In the genomic region with DNA sequence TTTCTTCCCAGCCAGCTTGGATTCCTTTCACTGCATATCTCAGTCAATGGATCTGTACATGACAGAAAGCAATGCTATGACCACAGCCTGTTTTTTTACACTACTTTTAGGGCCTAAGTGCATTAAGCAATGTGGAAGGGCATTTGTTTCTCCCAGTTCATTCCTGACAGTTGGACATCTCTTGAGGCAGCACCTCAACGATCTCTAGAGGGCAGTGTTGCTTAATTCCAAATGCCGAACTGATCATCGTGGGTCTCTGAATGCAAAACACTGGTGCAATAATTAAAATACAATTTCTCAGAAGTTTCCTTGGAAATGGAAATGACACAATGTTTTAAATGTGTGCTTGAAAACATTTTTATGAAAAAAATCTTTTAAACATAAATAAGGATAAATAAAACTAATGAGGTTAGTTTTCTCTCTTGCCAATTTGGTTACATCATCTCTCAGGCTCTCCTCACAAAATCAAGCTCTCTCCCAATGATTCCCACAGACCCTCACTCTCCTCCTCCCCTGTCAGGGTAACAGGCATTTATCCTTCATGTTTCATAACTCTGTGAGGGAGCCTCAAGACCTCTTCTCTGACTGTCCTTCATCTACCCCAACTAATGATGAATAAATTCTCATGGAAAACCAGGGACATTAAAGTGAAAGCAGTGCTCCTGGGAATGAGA, we compare ENCODE assay signal across 9 cellular contexts.
DNase-seq lines count a peak whose midpoint lies in the region; ATAC-seq, FAIRE-seq and TF ChIP-seq lines count a peak whose summit lies in the region.
"Had no signal": no experiment of that assay in that cellular context is flagged by ENCODE, and none has a peak within 500 bp of the region (broad histone marks: within the 10 kb centered on the region; RNA-seq: fewer than 3 reads in every experiment).

No MANE protein-coding gene starts in this region.

- no peaks in the 10 kb centered on the region for H4K20me1 ChIP-seq in DND-41 (ENCODE audit: insufficient read depth, low read length)

- ATAC-seq in DND-41 (ENCODE audit: insufficient read depth, low read depth) (peak; percentile 88), GM19452 (IDR thresholded peaks at IDR 0.05; ENCODE audit: unreplicated experiment) (peak; percentile 80), HG03135 (IDR thresholded peaks at IDR 0.05; ENCODE audit: unreplicated experiment) (no peak)

- DNase-seq in DND-41 (peak; percentile 53), HTR-8/SVneo (ENCODE audit: insufficient read length, low spot score) (peak; percentile 28), OCI-M1 (lab: John Stamatoyannopoulos, UW) (peak; percentile 86), iPS DF 6.9 (ENCODE audit: low read depth, low spot score) (peak; percentile 41), small intestine (peak; percentile 59)

- H3K36me3 ChIP-seq in DND-41 (ENCODE audit: insufficient read depth, low read length) (no peaks in the 10 kb centered on the region), iPS DF 6.9 (ENCODE audit: control insufficient read depth, insufficient read depth, low read length) (no peaks in the 10 kb centered on the region), small intestine (ENCODE audit: control insufficient read depth in 2 of 2, insufficient read depth in 2 of 2, low read length in 2 of 2) (no peaks in the 10 kb centered on the region)

- H3K9me3 ChIP-seq in DND-41 (ENCODE audit: insufficient read depth, low read length, severe bottlenecking) (no peaks in the 10 kb centered on the region), iPS DF 6.9 (ENCODE audit: control insufficient read depth, insufficient read depth, low read length) (no peaks in the 10 kb centered on the region), small intestine (ENCODE audit: control insufficient read depth, low read depth) (no peaks in the 10 kb centered on the region)

- TF ChIP-seq CTCF in DND-41 (IDR thresholded peaks at IDR 0.05; ENCODE audit: borderline replicate concordance, extremely low read depth, low read length, poor library complexity, severe bottlenecking) (peak; percentile 91), brain (conservative IDR thresholded peaks at IDR 0.05) (peak; percentile 76 to 85)

- WGBS in iPS DF 6.9 (ENCODE audit: insufficient coverage, insufficient read length): no CpG with 5 or more reads among the region's 3 CpGs
- WGBS in small intestine, 3 donors: 0 to 1% (median 1%) methylated on average over 3 of the region's 3 CpGs

- no peak overlapping the region for H3K9ac ChIP-seq in DND-41 (ENCODE audit: low read depth, low read length)

- H3K4me1 ChIP-seq in DND-41 (ENCODE audit: insufficient read depth, low read length) (no peaks in the 10 kb centered on the region), iPS DF 6.9 (ENCODE audit: control insufficient read depth, insufficient read depth, low read length) (no peaks in the 10 kb centered on the region), small intestine (ENCODE audit: control insufficient read depth in 2 of 2, insufficient read depth in 1 of 2, low read depth in 1 of 2, low read length in 1 of 2) (no peaks in the 10 kb centered on the region)

- H3K9me3 Mint-ChIP-seq in brain: peaks cover 0 to 6% (median 0%) of the 10 kb centered on the region in 5 experiments
- H3K9me3 Mint-ChIP-seq: central memory CD8-positive, alpha-beta T cell had no signal

- no peak overlapping the region for H3K4me2 ChIP-seq in DND-41 (ENCODE audit: insufficient read depth, low read length)

- H3K27me3 ChIP-seq in DND-41 (ENCODE audit: insufficient read depth, low read length, poor library complexity): no peaks in the 10 kb centered on the region
- no peaks in the 10 kb centered on the region for H3K27me3 ChIP-seq in iPS DF 6.9 (ENCODE audit: control insufficient read depth, insufficient read depth, low read length)
- H3K27me3 ChIP-seq in small intestine (ENCODE audit: control insufficient read depth in 2 of 2, insufficient read depth in 2 of 2, low read length in 2 of 2): no peaks in the 10 kb centered on the region

- no peaks in the 10 kb centered on the region for H3K36me3 Mint-ChIP-seq in brain

- no peak overlapping the region for H3K4me3 ChIP-seq in DND-41 (ENCODE audit: low read depth in 1 of 2, low read length in 2 of 2)
- no peak overlapping the region for H3K4me3 ChIP-seq in iPS DF 6.9 (ENCODE audit: low read length)
- H3K4me3 ChIP-seq in small intestine (ENCODE audit: low read depth in 1 of 2, low read length in 2 of 2): no peak overlapping the region

- H3K4me1 Mint-ChIP-seq in brain: peaks cover 5% of the 10 kb centered on the region
- H3K4me1 Mint-ChIP-seq: central memory CD8-positive, alpha-beta T cell had no signal

- H3K4me3 Mint-ChIP-seq in brain: peak overlapping the region in 4 of 5 experiments; percentile 72 to 86 (median 77)
- H3K4me3 Mint-ChIP-seq: central memory CD8-positive, alpha-beta T cell had no signal

- H2AFZ ChIP-seq in DND-41 (ENCODE audit: low read depth, low read length): no peak overlapping the region

- H3K27ac ChIP-seq in DND-41 (ENCODE audit: low read length) (no peak overlapping the region), iPS DF 6.9 (ENCODE audit: low read length) (no peak overlapping the region), small intestine (ENCODE audit: low read depth in 1 of 2, low read length in 1 of 2) (no peak overlapping the region)

- H3K27ac Mint-ChIP-seq in brain: no peak overlapping the region

- H3K79me2 ChIP-seq in DND-41 (ENCODE audit: insufficient read depth, low read length): no peaks in the 10 kb centered on the region

- no peaks in the 10 kb centered on the region for H3K27me3 Mint-ChIP-seq in brain
- H3K27me3 Mint-ChIP-seq: central memory CD8-positive, alpha-beta T cell had no signal

- FAIRE-seq in HTR-8/SVneo (lab: Jason Lieb, UNC): peak; percentile 26
- no peak for FAIRE-seq in small intestine (lab: Jason Lieb, UNC)

Comparison
In these comparisons a context has a peak if more than half of its experiments do, and no peak if none do; other contexts are left out.
1. DNase-seq: peak in every context shown above with its lines; median percentile 86 in OCI-M1; 59 in small intestine; 53 in DND-41; 41 in iPS DF 6.9; 28 in HTR-8/SVneo.